ENCODE assay signal across 8 cellular contexts in genomic region chr10:3784510-3785250, GRCh38. TPM values are rescaled to one million over a fixed set of nuclear protein-coding genes. Genes with fewer than 3 reads are reported as not detected.
DNase-seq lines count a peak whose midpoint lies in the region; ATAC-seq and TF ChIP-seq lines count a peak whose summit lies in the region.

Gene KLF6, minus strand, starts transcription at chr10:3785209. Its CDS starts 195 bp downstream, at chr10:3785014.

- H3K4me1 Mint-ChIP-seq in activated CD8-positive, alpha-beta T cell treated with anti-CD3 and anti-CD28 coated beads for 36 hours (ENCODE audit: low read depth): peaks cover 41% of the 10 kb centered on the region

- peak within 1 kb of the TSS; percentile 87 to 99 (median 94) for H3K4me3 ChIP-seq in BLaER1 treated with 17β-estradiol and CSF1 and Interleukin-3, amounts not matched to agents 10 nM and 100 nM
- H3K4me3 ChIP-seq in foreskin fibroblast (ENCODE audit: low read depth in 1 of 2, low read length in 2 of 2) (peak within 1 kb of the TSS; percentile 77 to 89), neural cell (ENCODE audit: low read length) (peak within 1 kb of the TSS; percentile 95)

- peak within 1 kb of the TSS; percentile 99 for H3K27ac Mint-ChIP-seq in activated CD8-positive, alpha-beta T cell treated with anti-CD3 and anti-CD28 coated beads for 36 hours

- H3K4me1 ChIP-seq in BLaER1 treated with 17β-estradiol and CSF1 and Interleukin-3, amounts not matched to agents 10 nM and 100 nM: peaks cover 15 to 43% (median 35%) of the 10 kb centered on the region in 10 experiments

- peaks cover 52% of the 10 kb centered on the region for H3K79me2 ChIP-seq in neural cell (replicated peaks; ENCODE audit: insufficient read depth, low read length)

- peak within 1 kb of the TSS; percentile 86 to 99 (median 92) for H3K4me2 ChIP-seq in BLaER1 treated with 17β-estradiol and CSF1 and Interleukin-3, amounts not matched to agents 10 nM and 100 nM
- H3K4me2 ChIP-seq in neural cell (ENCODE audit: low read length): peak within 1 kb of the TSS; percentile 59

- peaks cover 27 to 52% (median 31%) of the 10 kb centered on the region in 11 experiments for H3K36me3 ChIP-seq in BLaER1 treated with 17β-estradiol and CSF1 and Interleukin-3, amounts not matched to agents 10 nM and 100 nM
- peaks cover 8% of the 10 kb centered on the region for H3K36me3 ChIP-seq in neural cell (ENCODE audit: insufficient read depth, low read length)

- intact Hi-C loops in activated CD8-positive, alpha-beta T cell treated with anti-CD3 and anti-CD28 coated beads for 36 hours (cut with micrococcal nuclease): no loop called here

- no peak for TF ChIP-seq CTCF in activated CD8-positive, alpha-beta T cell treated with anti-CD3 and anti-CD28 coated beads for 36 hours (IDR thresholded peaks at IDR 0.05)
- TF ChIP-seq CTCF in foreskin fibroblast (IDR thresholded peaks at IDR 0.05; ENCODE audit: low read depth, low read length) (no peak), neural cell (IDR thresholded peaks at IDR 0.05; ENCODE audit: poor library complexity, severe bottlenecking) (peak; percentile 22)

- peaks cover 12 to 18% (median 13%) of the 10 kb centered on the region in 11 experiments for H3K9me3 ChIP-seq in BLaER1 treated with 17β-estradiol and CSF1 and Interleukin-3, amounts not matched to agents 10 nM and 100 nM (replicated peaks in 1 of 11)
- no peaks in the 10 kb centered on the region for H3K9me3 ChIP-seq in neural cell (ENCODE audit: low read length)

- TF ChIP-seq RAD21 in neural cell (conservative IDR thresholded peaks at IDR 0.05): peak; percentile 54

- DNase-seq in activated CD8-positive, alpha-beta T cell treated with anti-CD3 and anti-CD28 coated beads for 36 hours: peak; percentile 43
- DNase-seq in foreskin fibroblast: peak in 1 of 2 donors; percentile 38
- no peak for DNase-seq in SIG-M5 (lab: John Stamatoyannopoulos, UW)
- DNase-seq in islet precursor cell: no peak

- no peaks in the 10 kb centered on the region for H3K27me3 ChIP-seq in BLaER1 treated with 17β-estradiol and CSF1 and Interleukin-3, amounts not matched to agents 10 nM and 100 nM
- no peaks in the 10 kb centered on the region for H3K27me3 ChIP-seq in neural cell (ENCODE audit: insufficient read depth, low read depth, low read length)

- peaks cover 3% of the 10 kb centered on the region for H3F3A ChIP-seq in neural cell (ENCODE audit: insufficient read depth, low read length, poor library complexity, severe bottlenecking)

- peak within 1 kb of the TSS; percentile 99 to 100 (median 100) for H3K9ac ChIP-seq in BLaER1 treated with 17β-estradiol and CSF1 and Interleukin-3, amounts not matched to agents 10 nM and 100 nM
- H3K9ac ChIP-seq in neural cell (ENCODE audit: low read length): peak within 1 kb of the TSS; percentile 97

- peak; percentile 0 for ATAC-seq in GM19025 (IDR thresholded peaks at IDR 0.05; ENCODE audit: low read depth, unreplicated experiment)
- peak; percentile 0 for ATAC-seq in HG03565 (IDR thresholded peaks at IDR 0.05; ENCODE audit: unreplicated experiment)
- no peak for ATAC-seq in activated CD8-positive, alpha-beta T cell treated with anti-CD3 and anti-CD28 coated beads for 36 hours

- peak within 1 kb of the TSS; percentile 12 for H2AFZ ChIP-seq in neural cell (ENCODE audit: low read depth, low read length)

- H3K4me3 Mint-ChIP-seq in activated CD8-positive, alpha-beta T cell treated with anti-CD3 and anti-CD28 coated beads for 36 hours: peak within 1 kb of the TSS; percentile 93

- TF ChIP-seq EP300 in neural cell (conservative IDR thresholded peaks at IDR 0.05; ENCODE audit: poor library complexity, severe bottlenecking): no peak

- H3K36me3 Mint-ChIP-seq in activated CD8-positive, alpha-beta T cell treated with anti-CD3 and anti-CD28 coated beads for 36 hours (ENCODE audit: low read depth): peaks cover 49% of the 10 kb centered on the region

- POLR2A ChIA-PET in activated CD8-positive, alpha-beta T cell treated with anti-CD3 and anti-CD28 coated beads for 36 hours (lab: Charles Lee): interaction anchor here (0.6 to 6.8 kb wide), 45 partner anchors 10 to 1765 kb away, joined by 3 to 281 read pairs (median 6); partner anchors contain the start of gene PITRM1

- peaks cover 31 to 53% (median 51%) of the 10 kb centered on the region in 11 experiments for H4K20me1 ChIP-seq in BLaER1 treated with 17β-estradiol and CSF1 and Interleukin-3, amounts not matched to agents 10 nM and 100 nM
- H4K20me1 ChIP-seq in neural cell (ENCODE audit: insufficient read depth): no peaks in the 10 kb centered on the region

- no peaks in the 10 kb centered on the region for H3K9me2 ChIP-seq in neural cell (ENCODE audit: insufficient read depth, low read length)

- H3K27ac ChIP-seq in BLaER1 treated with 17β-estradiol and CSF1 and Interleukin-3, amounts not matched to agents 10 nM and 100 nM: peak within 1 kb of the TSS; percentile 99 to 100 (median 100)
- peak within 1 kb of the TSS; percentile 91 for H3K27ac ChIP-seq in neural cell (ENCODE audit: low read length)

- peaks cover 12% of the 10 kb centered on the region for H3K9me3 Mint-ChIP-seq in activated CD8-positive, alpha-beta T cell treated with anti-CD3 and anti-CD28 coated beads for 36 hours

- CTCF ChIA-PET in activated CD8-positive, alpha-beta T cell treated with anti-CD3 and anti-CD28 coated beads for 36 hours (lab: Charles Lee): interaction anchor here (0.6 to 1.6 kb wide), 4 partner anchors 10 to 67 kb away, joined by 3 to 4 read pairs (median 4); no protein-coding TSS in a partner anchor

- H3K27me3 Mint-ChIP-seq in activated CD8-positive, alpha-beta T cell treated with anti-CD3 and anti-CD28 coated beads for 36 hours: no peaks in the 10 kb centered on the region

TF ChIP-seq in neural cell, 6 proteins besides CTCF, POLR2A, EP300 and RAD21:
- TF ChIP-seq TAF1 (IDR thresholded peaks at IDR 0.05; ENCODE audit: low read depth) (peak; percentile 68), POLR2AphosphoS5 (IDR thresholded peaks at IDR 0.05) (no peak), EZH2 (IDR thresholded peaks at IDR 0.05; ENCODE audit: borderline replicate concordance, insufficient read depth, low read length, poor library complexity, severe bottlenecking) (no peak), REST (IDR thresholded peaks at IDR 0.05; ENCODE audit: borderline replicate concordance) (peak; percentile 62), SMC3 (conservative IDR thresholded peaks at IDR 0.05; ENCODE audit: poor library complexity) (peak; percentile 61), MXI1 (conservative IDR thresholded peaks at IDR 0.05; ENCODE audit: poor library complexity, severe bottlenecking) (peak; percentile 85)

RNA-seq across cellular contexts. Expression of gene KLF6, which starts in this region (rescaled TPM):
- 100 to 1,000 TPM; 116 to 120 TPM for total RNA-seq in activated CD8-positive, alpha-beta T cell treated with anti-CD3 and anti-CD28 coated beads for 36 hours
- polyA plus RNA-seq in neural cell: 10.4 and 11.2 TPM in 2 replicates
- 35.3 and 35.5 TPM in 2 replicates for polyA minus RNA-seq in neural cell
